ENCODE assay signal across 8 cellular contexts in the genomic region with DNA sequence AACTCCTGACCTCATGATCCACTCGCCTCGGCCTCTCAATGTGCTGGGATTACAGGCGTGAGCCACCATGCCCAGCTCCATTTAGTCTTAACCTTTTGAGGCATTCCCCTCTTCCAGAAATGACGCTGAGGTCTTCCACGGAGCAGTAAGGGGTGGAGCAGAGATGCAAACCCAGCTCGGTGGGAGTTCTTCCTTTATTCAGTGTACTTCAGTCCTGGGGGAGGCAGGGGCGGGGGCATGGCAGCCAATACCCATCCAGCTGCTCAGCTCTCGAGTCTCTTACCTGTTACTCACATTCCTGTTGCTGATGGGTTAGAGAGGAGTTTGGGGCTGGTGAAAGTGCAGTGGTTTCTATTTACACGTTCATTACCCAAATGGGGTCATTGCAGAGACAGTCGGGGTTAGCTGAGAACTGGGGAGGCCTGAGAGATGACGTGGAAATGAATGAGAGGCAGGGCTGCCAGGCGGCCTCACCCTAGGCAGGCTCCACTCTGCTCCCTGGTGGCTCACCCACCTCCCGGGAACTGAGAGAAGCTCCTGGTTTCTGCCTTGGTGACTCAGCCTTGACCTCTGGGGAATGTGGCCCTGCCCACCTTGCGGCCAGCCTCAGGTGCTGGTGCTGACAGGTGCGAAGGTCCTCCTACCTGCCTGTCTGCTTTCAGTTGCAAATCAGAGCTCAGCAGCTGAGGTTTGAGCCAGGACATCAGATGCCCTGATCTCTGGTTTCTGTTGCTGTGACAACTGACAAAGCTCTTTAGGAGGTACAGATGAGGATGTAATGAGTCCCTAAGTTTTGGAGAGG. TPM values are rescaled to one million over a fixed set of nuclear protein-coding genes. Genes with fewer than 3 reads are reported as not detected.
A peak's percentile ranks its signal among the peaks of the same experiment; 100 is the strongest.
DNase-seq lines count a peak whose midpoint lies in the region; TF ChIP-seq lines count a peak whose summit lies in the region.

No MANE protein-coding gene starts in this region.

- peaks cover 20% of the 10 kb centered on the region; the same call in 1 of the 2 replicates for H3K36me3 ChIP-seq in WERI-Rb-1
- H3K36me3 ChIP-seq in iPS-20b (ENCODE audit: insufficient read depth, low read depth, low read length) = peaks cover 50% of the 10 kb centered on the region
- H3K36me3 ChIP-seq in subcutaneous abdominal adipose tissue (ENCODE audit: control insufficient read depth in 5 of 5, insufficient read depth in 5 of 5, low read length in 5 of 5) = peaks cover 6 to 38% (median 32%) of the 10 kb centered on the region in 5 donors
- H3K36me3 ChIP-seq in neuronal stem cell (replicated peaks in 1 of 2; ENCODE audit: control insufficient read depth in 2 of 2, insufficient read depth in 2 of 2, low read length in 2 of 2) = peaks cover 33 to 83% of the 10 kb centered on the region in 2 donors

- H3K4ac ChIP-seq in neuronal stem cell (ENCODE audit: low read length) = no peak overlapping the region

- H3K9me3 Mint-ChIP-seq in activated CD4-positive, alpha-beta T cell treated with anti-CD3 and anti-CD28 coated beads, Interleukin-2, amount 10 ng/mL, durations not matched to agents 7 days and 5 days = no peaks in the 10 kb centered on the region
- no peaks in the 10 kb centered on the region for H3K9me3 Mint-ChIP-seq in activated CD4-positive, alpha-beta T cell treated with anti-CD3 and anti-CD28 coated beads, Interleukin-2, amount 10 ng/mL, durations not matched to agents 24 days and 14 days

- peak; percentile 23; the same call in 1 of the 2 replicates for TF ChIP-seq CTCF in WERI-Rb-1 (IDR thresholded peaks at IDR 0.05; ENCODE audit: low read depth, low read length)

- no peaks in the 10 kb centered on the region for H3K27me3 Mint-ChIP-seq in activated CD4-positive, alpha-beta T cell treated with anti-CD3 and anti-CD28 coated beads, Interleukin-2, amount 10 ng/mL, durations not matched to agents 7 days and 5 days
- no peaks in the 10 kb centered on the region for H3K27me3 Mint-ChIP-seq in activated CD4-positive, alpha-beta T cell treated with anti-CD3 and anti-CD28 coated beads, Interleukin-2, amount 10 ng/mL, durations not matched to agents 24 days and 14 days

- no peak overlapping the region for H3K18ac ChIP-seq in neuronal stem cell (ENCODE audit: low read length)

- intact Hi-C loops in activated CD4-positive, alpha-beta T cell treated with anti-CD3 and anti-CD28 coated beads, Interleukin-2, amount 10 ng/mL, durations not matched to agents 24 days and 14 days (cut with micrococcal nuclease) = no loop called here

- no peak overlapping the region for H2BK12ac ChIP-seq in neuronal stem cell (ENCODE audit: low read length)

- CTCF ChIA-PET in activated CD4-positive, alpha-beta T cell treated with anti-CD3 and anti-CD28 coated beads, Interleukin-2, amount 10 ng/mL, durations not matched to agents 7 days and 5 days (lab: Charles Lee) = interaction anchor here (0.8 to 2.7 kb wide), 4 partner anchors 13 to 55 kb away, joined by 3 to 9 read pairs (median 4); a partner anchor contains a TSS

- H3K36me3 Mint-ChIP-seq in activated CD4-positive, alpha-beta T cell treated with anti-CD3 and anti-CD28 coated beads, Interleukin-2, amount 10 ng/mL, durations not matched to agents 7 days and 5 days (ENCODE audit: low read depth) = no peaks in the 10 kb centered on the region
- no peaks in the 10 kb centered on the region for H3K36me3 Mint-ChIP-seq in activated CD4-positive, alpha-beta T cell treated with anti-CD3 and anti-CD28 coated beads, Interleukin-2, amount 10 ng/mL, durations not matched to agents 24 days and 14 days (ENCODE audit: low read depth)

- H2BK5ac ChIP-seq in neuronal stem cell (ENCODE audit: low read length) = no peak overlapping the region

- no peak overlapping the region for H2AK5ac ChIP-seq in neuronal stem cell (ENCODE audit: low read depth, low read length)

- no peak overlapping the region for H4K8ac ChIP-seq in neuronal stem cell (ENCODE audit: low read depth, low read length)

- H3K4me1 ChIP-seq in iPS-20b (ENCODE audit: insufficient read depth, low read length) (peaks cover 13% of the 10 kb centered on the region; the same call in 1 of the 2 replicates), subcutaneous abdominal adipose tissue (ENCODE audit: control insufficient read depth in 5 of 5, insufficient read depth in 5 of 5, low read length in 5 of 5) (peaks cover 5 to 49% (median 36%) of the 10 kb centered on the region in 5 donors), neuronal stem cell (ENCODE audit: control insufficient read depth in 2 of 2, insufficient read depth in 1 of 2, low read depth in 1 of 2, low read length in 2 of 2) (peaks cover 9 to 19% of the 10 kb centered on the region in 2 donors)

- no peaks in the 10 kb centered on the region for H3K79me1 ChIP-seq in neuronal stem cell (ENCODE audit: low read depth, low read length)

- H2BK120ac ChIP-seq in neuronal stem cell (ENCODE audit: low read depth, low read length) = no peak overlapping the region

- H3K27me3 ChIP-seq in WERI-Rb-1 (ENCODE audit: insufficient read depth, low read depth, severe bottlenecking) (no peaks in the 10 kb centered on the region), iPS-20b (ENCODE audit: insufficient read depth, low read length) (no peaks in the 10 kb centered on the region), subcutaneous abdominal adipose tissue (ENCODE audit: control insufficient read depth in 5 of 5, insufficient read depth in 4 of 5, low read length in 5 of 5) (no peaks in the 10 kb centered on the region), neuronal stem cell (ENCODE audit: control insufficient read depth in 3 of 3, insufficient read depth in 3 of 3, low read depth in 1 of 3, low read length in 3 of 3) (no peaks in the 10 kb centered on the region)

- H3K4me3 Mint-ChIP-seq in activated CD4-positive, alpha-beta T cell treated with anti-CD3 and anti-CD28 coated beads, Interleukin-2, amount 10 ng/mL, durations not matched to agents 7 days and 5 days = no peak overlapping the region
- H3K4me3 Mint-ChIP-seq in activated CD4-positive, alpha-beta T cell treated with anti-CD3 and anti-CD28 coated beads, Interleukin-2, amount 10 ng/mL, durations not matched to agents 24 days and 14 days = no peak overlapping the region

- H4K91ac ChIP-seq in neuronal stem cell (ENCODE audit: low read depth, low read length, poor library complexity) = no peak overlapping the region

- peak overlapping the region; percentile 7 for H3K27ac Mint-ChIP-seq in activated CD4-positive, alpha-beta T cell treated with anti-CD3 and anti-CD28 coated beads, Interleukin-2, amount 10 ng/mL, durations not matched to agents 7 days and 5 days
- H3K27ac Mint-ChIP-seq in activated CD4-positive, alpha-beta T cell treated with anti-CD3 and anti-CD28 coated beads, Interleukin-2, amount 10 ng/mL, durations not matched to agents 24 days and 14 days = no peak overlapping the region

- H3K27ac ChIP-seq in WERI-Rb-1 (no peak overlapping the region), iPS-20b (ENCODE audit: low read length) (peak overlapping the region; percentile 35), subcutaneous abdominal adipose tissue (ENCODE audit: low read depth, low read length) (peak overlapping the region; percentile 34), neuronal stem cell (replicated peaks; ENCODE audit: low read length) (no peak overlapping the region)

- no peak overlapping the region for H3K14ac ChIP-seq in neuronal stem cell (ENCODE audit: low read length)

- no CpG with 5 or more reads among the region's 15 CpGs for WGBS in neuronal stem cell (ENCODE audit: extremely low coverage in 2 of 2, insufficient read length in 2 of 2, insufficient replicate concordance in 1 of 2), 2 donors

- H3K4me3 ChIP-seq in WERI-Rb-1 (ENCODE audit: low read depth, low read length) = no peak overlapping the region
- peak overlapping the region; percentile 4; the same call in 1 of the 2 replicates for H3K4me3 ChIP-seq in iPS-20b (ENCODE audit: low read length)
- no peak overlapping the region for H3K4me3 ChIP-seq in subcutaneous abdominal adipose tissue (ENCODE audit: low read depth in 1 of 5, low read length in 5 of 5)
- no peak overlapping the region for H3K4me3 ChIP-seq in neuronal stem cell (ENCODE audit: low read length in 2 of 2)

- no peak overlapping the region for H3K23ac ChIP-seq in neuronal stem cell (ENCODE audit: low read depth, low read length, poor library complexity)

- H2BK15ac ChIP-seq in neuronal stem cell (ENCODE audit: low read length) = no peak overlapping the region

- peaks cover 9% of the 10 kb centered on the region for H3K4me1 Mint-ChIP-seq in activated CD4-positive, alpha-beta T cell treated with anti-CD3 and anti-CD28 coated beads, Interleukin-2, amount 10 ng/mL, durations not matched to agents 7 days and 5 days
- peaks cover 6% of the 10 kb centered on the region for H3K4me1 Mint-ChIP-seq in activated CD4-positive, alpha-beta T cell treated with anti-CD3 and anti-CD28 coated beads, Interleukin-2, amount 10 ng/mL, durations not matched to agents 24 days and 14 days

- no peak for DNase-seq in activated CD4-positive, alpha-beta T cell treated with anti-CD3 and anti-CD28 coated beads, Interleukin-2, amount 10 ng/mL, durations not matched to agents 7 days and 5 days
- no peak for DNase-seq in activated CD4-positive, alpha-beta T cell treated with anti-CD3 and anti-CD28 coated beads, Interleukin-2, amount 10 ng/mL, durations not matched to agents 24 days and 14 days
- DNase-seq in WERI-Rb-1 (no peak), GOT3 (lab: John Stamatoyannopoulos, UW) (no peak), neuronal stem cell (ENCODE audit: low spot score) (no peak), T-helper 9 cell (no peak)

- POLR2A ChIA-PET in activated CD4-positive, alpha-beta T cell treated with anti-CD3 and anti-CD28 coated beads, Interleukin-2, amount 10 ng/mL, durations not matched to agents 7 days and 5 days (lab: Charles Lee) = no interaction called here

- H3K9me3 ChIP-seq in WERI-Rb-1 (ENCODE audit: severe bottlenecking) = no peaks in the 10 kb centered on the region
- H3K9me3 ChIP-seq in iPS-20b (ENCODE audit: insufficient read depth, low read depth, low read length) = no peaks in the 10 kb centered on the region
- no peaks in the 10 kb centered on the region for H3K9me3 ChIP-seq in subcutaneous abdominal adipose tissue (ENCODE audit: control insufficient read depth in 5 of 5, low read length in 5 of 5)
- no peaks in the 10 kb centered on the region for H3K9me3 ChIP-seq in neuronal stem cell (replicated peaks in 1 of 2; ENCODE audit: control insufficient read depth in 2 of 2, insufficient read depth in 1 of 2, low read depth in 1 of 2, low read length in 2 of 2)

- no peak overlapping the region for H3K4me2 ChIP-seq in neuronal stem cell (ENCODE audit: insufficient read depth, low read length, poor library complexity, severe bottlenecking)

- no peak overlapping the region for H2AFZ ChIP-seq in neuronal stem cell (ENCODE audit: low read length)

- H3K9ac ChIP-seq in iPS-20b (ENCODE audit: low read depth, low read length) (no peak overlapping the region; the same call in 1 of the 2 replicates), subcutaneous abdominal adipose tissue (ENCODE audit: low read length in 5 of 5) (peak overlapping the region in 2 of 5 donors; percentile 2 to 16), neuronal stem cell (ENCODE audit: low read depth, low read length, poor library complexity) (no peak overlapping the region)

RNA-seq across cellular contexts. Expression of a gene that starts 13.4 kb away (rescaled TPM):
- not detected for total RNA-seq in activated CD4-positive, alpha-beta T cell treated with anti-CD3 and anti-CD28 coated beads, Interleukin-2, amount 10 ng/mL, durations not matched to agents 7 days and 5 days
- total RNA-seq in activated CD4-positive, alpha-beta T cell treated with anti-CD3 and anti-CD28 coated beads, Interleukin-2, amount 10 ng/mL, durations not matched to agents 24 days and 14 days = 0.14 TPM in 1 of 2 replicates, not detected in the other
- polyA plus RNA-seq in neuronal stem cell (2013, experiment 1 of 2) = 0.73 TPM
- 0.58 TPM for polyA plus RNA-seq in neuronal stem cell (2013, experiment 2 of 2)

Comparison
In these comparisons a context has a peak if more than half of its experiments do, and no peak if none do; other contexts are left out.
1. H3K27ac ChIP-seq: peak in iPS-20b (single experiment) and subcutaneous abdominal adipose tissue (single experiment); none in WERI-Rb-1 (single experiment) and neuronal stem cell (single experiment).